Comparison of ENCODE assay signal across 10 cellular contexts in the genomic region with DNA sequence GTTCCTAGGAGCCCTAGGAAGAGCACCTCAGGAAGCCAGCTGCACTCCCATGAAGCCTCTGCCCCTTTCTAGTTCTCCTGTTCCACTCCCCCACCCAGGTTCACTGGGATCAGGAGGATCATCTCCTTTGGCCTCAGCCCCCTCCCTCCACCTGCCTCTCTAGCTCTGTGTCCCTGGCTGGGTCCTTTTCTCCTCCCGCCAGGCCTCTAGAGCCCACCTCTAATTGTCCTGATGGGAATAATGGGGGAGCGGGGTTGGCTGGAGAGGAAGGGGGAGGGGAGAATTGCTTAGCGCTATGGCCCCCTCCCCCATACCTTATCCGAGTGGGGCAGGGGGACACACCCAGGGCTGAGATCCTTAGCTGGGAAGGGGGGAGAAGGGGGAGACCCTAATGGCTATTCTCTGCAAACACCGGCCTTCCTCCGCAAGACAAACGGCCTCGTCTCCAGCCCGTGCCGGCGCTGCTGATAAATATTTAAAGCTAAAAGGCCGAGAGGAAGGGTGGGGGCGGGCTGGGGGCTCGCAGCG. TPM values are rescaled to one million over a fixed set of nuclear protein-coding genes. Genes with fewer than 3 reads are reported as not detected.
A peak's percentile ranks its signal among the peaks of the same experiment; 100 is the strongest.
DNase-seq lines count a peak whose midpoint lies in the region; ATAC-seq, FAIRE-seq and TF ChIP-seq lines count a peak whose summit lies in the region.
"Had no signal": no experiment of that assay in that cellular context is flagged by ENCODE, and none has a peak within 500 bp of the region (broad histone marks: within the 10 kb centered on the region; RNA-seq: fewer than 3 reads in every experiment).

No MANE protein-coding gene starts in this region.

- peaks cover 4% of the 10 kb centered on the region for H3F3A ChIP-seq in MM.1S (ENCODE audit: insufficient read depth, low read length)

- H3K9me3 ChIP-seq in MM.1S (replicated peaks; ENCODE audit: insufficient read depth, low read length) (no peaks in the 10 kb centered on the region), pancreas (no peaks in the 10 kb centered on the region)

- peak; percentile 35 for DNase-seq in COR-L47 (lab: John Stamatoyannopoulos, UW)
- DNase-seq in MM.1S: no peak
- DNase-seq in coronary artery (ENCODE audit: low spot score): no peak
- DNase-seq in pancreas: no peak
- DNase-seq in stimulated activated CD4-positive, alpha-beta T cell treated with anti-CD3 and anti-CD28 coated beads, Interleukin-12 subunit alpha, Interleukin-12 subunit beta, amount 100 ng/mL, for 4 hours: no peak
- DNase-seq in GM20000 (ENCODE audit: low spot score): no peak
- DNase-seq in NCI-H510A (lab: John Stamatoyannopoulos, UW): no peak

- H3K27ac ChIP-seq in MM.1S (ENCODE audit: low read length): no peak overlapping the region
- peak overlapping the region in 1 of 2 donors; percentile 52 for H3K27ac ChIP-seq in coronary artery
- H3K27ac ChIP-seq in pancreas: no peak overlapping the region

- TF ChIP-seq CTCF in MM.1S (IDR thresholded peaks at IDR 0.05; ENCODE audit: low read length) (no peak), coronary artery (IDR thresholded peaks at IDR 0.05) (no peak), pancreas (IDR thresholded peaks at IDR 0.05) (no peak), GM20000 (IDR thresholded peaks at IDR 0.05; ENCODE audit: extremely low read depth, missing control alignments) (no peak)

- peak overlapping the region; percentile 71; the same call in 1 of the 2 replicates for H3K9ac ChIP-seq in MM.1S (ENCODE audit: low read length)

- H3K36me3 ChIP-seq in MM.1S (replicated peaks; ENCODE audit: insufficient read depth, low read length) (no peaks in the 10 kb centered on the region), pancreas (no peaks in the 10 kb centered on the region)

- H2AFZ ChIP-seq in MM.1S (ENCODE audit: low read length): peak overlapping the region; percentile 98

- H3K27me3 ChIP-seq in MM.1S (replicated peaks; ENCODE audit: insufficient read depth, low read length) (peaks cover 20% of the 10 kb centered on the region), pancreas (peaks cover 0 to 79% (median 16%) of the 10 kb centered on the region in 4 donors)

- WGBS in pancreas, 2 donors: 6 to 8% methylated on average over 11 to 15 of the region's 15 CpGs

- H4K20me1 ChIP-seq in MM.1S (ENCODE audit: insufficient read depth, low read length): no peaks in the 10 kb centered on the region

- H3K79me2 ChIP-seq in MM.1S (ENCODE audit: low read length): no peaks in the 10 kb centered on the region

- ATAC-seq in pancreas: no peak
- ATAC-seq in HG03135 (IDR thresholded peaks at IDR 0.05; ENCODE audit: unreplicated experiment): no peak

- H3K4me2 ChIP-seq in MM.1S (ENCODE audit: low read depth, low read length): peak overlapping the region; percentile 99

- H3K9me2 ChIP-seq in MM.1S (replicated peaks; ENCODE audit: insufficient read depth, low read length): no peaks in the 10 kb centered on the region

- intact Hi-C loops in pancreas (cut with DNase I): loop anchor here in 1 of 3 donors (10.0 kb wide), 1 partner anchor 465 kb away; no protein-coding TSS in a partner anchor

- H3K4me3 ChIP-seq in MM.1S (ENCODE audit: low read length) (peak overlapping the region; percentile 87), coronary artery (peak overlapping the region; percentile 55), pancreas (peak overlapping the region; percentile 18 to 62 (median 30))

- H3K4me1 ChIP-seq in MM.1S (ENCODE audit: low read length) (peaks cover 8% of the 10 kb centered on the region; the same call in 1 of the 2 replicates), pancreas (peaks cover 0 to 5% (median 0%) of the 10 kb centered on the region in 3 donors)

- no peak for FAIRE-seq in pancreas (lab: Jason Lieb, UNC)

RNA-seq across cellular contexts. Expression of a gene that starts 1.0 kb away (rescaled TPM):
- total RNA-seq in pancreas: under 1 TPM in 4 of 6 donors, not detected in 2; 0.35 to 0.94 (median 0.41) TPM
- 1 to 10 TPM; 1.1 to 1.3 TPM for polyA plus RNA-seq in pancreas

RNA-seq across cellular contexts. Expression of a gene that starts 5.0 kb away (rescaled TPM):
- 1 to 10 TPM in 1 of 6 donors, under 1 TPM in 5; 0.12 to 1.2 (median 0.42) TPM for total RNA-seq in pancreas
- polyA plus RNA-seq in pancreas: 1 to 10 TPM; 1.8 TPM

RNA-seq across cellular contexts. Expression of a gene that starts 5.3 kb away (rescaled TPM):
- total RNA-seq in pancreas: under 1 TPM in 1 of 6 donors, not detected in 5; 0.09 TPM
- under 1 TPM; 0.12 to 0.15 TPM for polyA plus RNA-seq in pancreas
- total RNA-seq: T-helper 1 cell treated with Interleukin-12 subunit alpha and Interleukin-12 subunit beta and Interleukin-4 antibody, amounts not matched to agents 30 ng/mL and 1 ng/mL, for 36 hours had no signal
- polyA plus RNA-seq: esophagus had no signal

RNA-seq across cellular contexts. Expression of a gene that starts 16.2 kb away (rescaled TPM):
- under 1 TPM; 0.19 to 0.90 (median 0.26) TPM for total RNA-seq in pancreas
- polyA plus RNA-seq in pancreas: 1 to 10 TPM in 1 of 2 donors, under 1 TPM in 1; 0.80 to 1.0 TPM

RNA-seq across cellular contexts. Expression of a gene that starts 16.3 kb away (rescaled TPM):
- total RNA-seq in pancreas: under 1 TPM in 1 of 6 donors, not detected in 5; 0.25 TPM
- not detected for polyA plus RNA-seq in pancreas

Comparison
In these comparisons a context has a peak if more than half of its experiments do, and no peak if none do; other contexts are left out.
1. H3K4me3 ChIP-seq: peak in every context shown above with its lines; median percentile 87 in MM.1S; 55 in coronary artery; 30 in pancreas.